Comparison of ENCODE assay signal across 28 cellular contexts in genomic region chr2:135005753-135006152, GRCh38. TPM values are rescaled to one million over a fixed set of nuclear protein-coding genes. Genes with fewer than 3 reads are reported as not detected.
"Had no signal": no experiment of that assay in that cellular context is flagged by ENCODE, and none has a peak within 500 bp of the region (broad histone marks: within the 10 kb centered on the region; RNA-seq: fewer than 3 reads in every experiment).

No MANE protein-coding gene starts in this region.

- H3K4me3 ChIP-seq: esophagus squamous epithelium, gastroesophageal sphincter, spleen, testis, tibial nerve, upper lobe of right lung, vagina had no signal

- H3K36me3 ChIP-seq: esophagus squamous epithelium, gastroesophageal sphincter, spleen, tibial nerve, upper lobe of right lung, vagina had no signal

- DNase-seq: dermis blood vessel endothelial cell; esophagus squamous epithelium; foreskin fibroblast; naive thymus-derived CD4-positive, alpha-beta T cell; posterior cingulate gyrus; spleen; stimulated activated CD4-positive, alpha-beta T cell treated with anti-CD3 and anti-CD28 coated beads, Interleukin-15, amount 100 ng/mL, for 24 hours; stimulated activated CD4-positive, alpha-beta T cell treated with anti-CD3 and anti-CD28 coated beads, Interleukin-1b, Interleukin-23, amount 100 ng/mL, for 48 hours; stimulated activated CD4-positive, alpha-beta T cell treated with anti-CD3 and anti-CD28 coated beads, Interleukin-4, amount 100 ng/mL, for 4 hours; stimulated activated naive B cell treated with anti-CD40 and anti-IgM and Interleukin-4, amounts not matched to agents 10 μg/mL and 1 μg/mL and 100 μg/mL, for 72 hours; stimulated activated naive CD8-positive, alpha-beta T cell treated with anti-CD3 and anti-CD28 coated beads, Interleukin-15, amount 100 ng/mL, for 72 hours; testis; upper lobe of right lung had no signal

- H3K27ac Mint-ChIP-seq: stimulated activated naive B cell treated with anti-CD40 and anti-IgM and Interleukin-4, amounts not matched to agents 10 μg/mL and 1 μg/mL and 100 μg/mL, for 72 hours had no signal

- H3K27me3 ChIP-seq: testis, vagina had no signal

- H3K27ac ChIP-seq: esophagus squamous epithelium, gastroesophageal sphincter, spleen, testis, tibial nerve, upper lobe of right lung, vagina had no signal

- H3K9me3 ChIP-seq: esophagus squamous epithelium, gastroesophageal sphincter, spleen, testis, tibial nerve, upper lobe of right lung, vagina had no signal

- H3K36me3 Mint-ChIP-seq: naive thymus-derived CD4-positive, alpha-beta T cell; stimulated activated naive B cell treated with anti-CD40 and anti-IgM and Interleukin-4, amounts not matched to agents 10 μg/mL and 1 μg/mL and 100 μg/mL, for 72 hours had no signal

- H3K4me3 Mint-ChIP-seq: naive thymus-derived CD4-positive, alpha-beta T cell; stimulated activated naive B cell treated with anti-CD40 and anti-IgM and Interleukin-4, amounts not matched to agents 10 μg/mL and 1 μg/mL and 100 μg/mL, for 72 hours; stimulated activated naive CD8-positive, alpha-beta T cell treated with anti-CD3 and anti-CD28 coated beads, Interleukin-15, amount 100 ng/mL, for 72 hours had no signal

- ATAC-seq: gastroesophageal sphincter; naive thymus-derived CD4-positive, alpha-beta T cell; sciatic nerve; stimulated activated naive B cell treated with anti-CD40 and anti-IgM and Interleukin-4, amounts not matched to agents 10 μg/mL and 1 μg/mL and 100 μg/mL, for 72 hours; stimulated activated naive CD8-positive, alpha-beta T cell treated with anti-CD3 and anti-CD28 coated beads, Interleukin-15, amount 100 ng/mL, for 72 hours; upper lobe of right lung had no signal

- H3K4me1 ChIP-seq: testis, vagina had no signal

- H3K9me3 Mint-ChIP-seq: naive thymus-derived CD4-positive, alpha-beta T cell; stimulated activated naive B cell treated with anti-CD40 and anti-IgM and Interleukin-4, amounts not matched to agents 10 μg/mL and 1 μg/mL and 100 μg/mL, for 72 hours; stimulated activated naive CD8-positive, alpha-beta T cell treated with anti-CD3 and anti-CD28 coated beads, Interleukin-15, amount 100 ng/mL, for 72 hours had no signal

RNA-seq across cellular contexts. Expression of gene MAP3K19, which starts 41.5 kb away (rescaled TPM):
- total RNA-seq: dermis blood vessel endothelial cell, epithelial cell of proximal tubule, esophagus squamous epithelium, gastroesophageal sphincter, kidney epithelial cell, liver, lung microvascular endothelial cell, mesenteric fat pad, mononuclear cell, osteocyte, pulmonary artery endothelial cell, skeletal muscle tissue, spleen, subcutaneous adipose tissue, tibial nerve, upper lobe of right lung, vagina had no signal
- polyA plus RNA-seq: liver; naive thymus-derived CD4-positive, alpha-beta T cell; neural cell; spleen had no signal
